ENCODE assay signal across 1 cellular context in the genomic region with DNA sequence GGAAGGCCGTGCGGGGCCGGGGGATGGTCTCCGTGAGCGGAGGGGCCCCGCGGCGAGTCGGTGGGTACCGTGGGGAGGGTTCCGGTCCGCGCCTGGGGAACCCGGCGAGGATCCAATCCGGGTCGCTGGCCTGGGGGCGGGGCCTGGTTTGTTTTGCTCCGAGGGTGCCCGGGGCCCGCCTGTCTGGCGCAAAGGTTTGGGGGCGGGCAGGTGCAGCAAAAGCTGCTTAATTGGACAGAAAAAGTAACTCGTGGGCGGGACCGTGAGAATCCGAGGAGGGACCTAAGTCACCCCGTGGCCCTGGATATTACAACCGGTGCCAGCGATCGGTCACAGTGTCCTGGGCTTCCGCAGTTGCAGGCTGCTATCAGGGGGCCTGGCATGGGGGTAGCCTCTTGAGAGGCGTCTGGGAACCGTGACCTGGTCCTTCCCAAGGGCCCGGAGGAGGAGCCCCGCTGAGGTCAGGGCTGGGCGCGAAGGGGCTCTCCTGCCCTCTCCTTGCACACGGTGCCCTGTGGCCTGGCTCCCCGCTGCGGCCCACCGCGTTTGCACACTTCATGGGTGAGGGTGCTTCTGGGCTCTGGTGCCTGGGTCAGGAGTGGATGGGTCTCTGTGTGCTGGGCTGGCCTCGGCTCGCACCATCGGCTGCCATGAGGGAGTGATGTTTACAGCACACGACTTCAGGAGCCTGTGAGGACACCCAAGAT.
A peak's percentile ranks its signal among the peaks of the same experiment; 100 is the strongest.
TF ChIP-seq lines count a peak whose summit lies in the region.

No MANE protein-coding gene starts in this region.

TF ChIP-seq in PFSK-1, 5 proteins besides CTCF, POLR2A, EP300 and RAD21:
- TF ChIP-seq REST (IDR thresholded peaks at IDR 0.05; ENCODE audit: insufficient read depth in 1 of 2, low read depth in 2 of 2, low read length in 2 of 2) (no peak), TAF1 (IDR thresholded peaks at IDR 0.05; ENCODE audit: borderline replicate concordance, insufficient read depth, low read length) (0 out of 2 replicates have a peak, but pooled peaks have one; percentile 29), SIN3A (IDR thresholded peaks at IDR 0.05; ENCODE audit: borderline replicate concordance, insufficient read depth, low read length) (peak; percentile 75; the same call in 1 of the 2 replicates)
